ENCODE assay signal across 9 cellular contexts in genomic region chr16:3306078-3306477, GRCh38. TPM values are rescaled to one million over a fixed set of nuclear protein-coding genes. Genes with fewer than 3 reads are reported as not detected.
DNase-seq lines count a peak whose midpoint lies in the region; ATAC-seq and TF ChIP-seq lines count a peak whose summit lies in the region.
"Had no signal": no experiment of that assay in that cellular context is flagged by ENCODE, and none has a peak within 500 bp of the region (broad histone marks: within the 10 kb centered on the region; RNA-seq: fewer than 3 reads in every experiment).

No MANE protein-coding gene starts in this region.

- peak overlapping the region; percentile 64; the same call in 1 of the 2 replicates for H3K27ac ChIP-seq in HEK293 (ENCODE audit: extremely low read depth, low read depth, low read length)
- H3K27ac ChIP-seq in spleen: peak overlapping the region; percentile 92 to 99 (median 94)

- no peak for DNase-seq in activated T-helper 1 cell treated with anti-CD3 and anti-CD28 coated beads, Interleukin-12 subunit alpha, Interleukin-12 subunit beta, Interleukin-2, Interleukin-4 antibody, amounts not matched to agents 30 ng/mL and 10 ng/mL and 1 ng/mL, durations not matched to agents 14 hours and 24 hours and 36 hours (ENCODE audit: low spot score)
- DNase-seq in spleen: no peak
- no peak for DNase-seq in NCI-H146 treated with DMSO at 0.1 percent for 48 hours (lab: John Stamatoyannopoulos, UW; ENCODE audit: unreplicated experiment)
- no peak for DNase-seq in DMS153 (lab: John Stamatoyannopoulos, UW)
- DNase-seq in anterior cingulate cortex (lab: John Stamatoyannopoulos, UW): no peak
- DNase-seq: stimulated activated CD4-positive, alpha-beta T cell treated with anti-CD3 and anti-CD28 coated beads, Interleukin-4, amount 100 ng/mL, for 24 hours had no signal

- CTCF ChIA-PET in HEK293 (lab: Yijun Ruan, JAX): no interaction called here

- TF ChIP-seq CTCF in HEK293 (tag by site-specific recombination; IDR thresholded peaks at IDR 0.05) (no peak), spleen (IDR thresholded peaks at IDR 0.05 in 8 of 11, conservative IDR thresholded peaks at IDR 0.05 in 3 of 11) (no peak)

- H3K9me3 ChIP-seq in HEK293 (ENCODE audit: control insufficient read depth, insufficient read depth, low read depth, low read length): no peaks in the 10 kb centered on the region; the same call in 1 of the 2 replicates
- H3K9me3 ChIP-seq in iPS-15b (ENCODE audit: control insufficient read depth, insufficient read depth, low read length): peaks cover 2% of the 10 kb centered on the region
- peaks cover 6 to 93% (median 90%) of the 10 kb centered on the region in 8 donors for H3K9me3 ChIP-seq in spleen

- intact Hi-C loops in activated T-helper 1 cell treated with anti-CD3 and anti-CD28 coated beads, Interleukin-12 subunit alpha, Interleukin-12 subunit beta, Interleukin-2, Interleukin-4 antibody, amounts not matched to agents 30 ng/mL and 10 ng/mL and 1 ng/mL, durations not matched to agents 14 hours and 24 hours and 36 hours (cut with micrococcal nuclease): loop anchor here (5.0 kb wide), 1 partner anchor 136 kb away; the partner anchor contains the start of genes NAA60 and ZNF597
- intact Hi-C loops in spleen (cut with DNase I; ENCODE audit: low total_unique reads): no loop called here

- H3K27me3 Mint-ChIP-seq in activated T-helper 1 cell treated with anti-CD3 and anti-CD28 coated beads, Interleukin-12 subunit alpha, Interleukin-12 subunit beta, Interleukin-2, Interleukin-4 antibody, amounts not matched to agents 30 ng/mL and 10 ng/mL and 1 ng/mL, durations not matched to agents 14 hours and 24 hours and 36 hours (ENCODE audit: insufficient read depth): no peaks in the 10 kb centered on the region

- POLR2A ChIA-PET in HEK293 (lab: Yijun Ruan, JAX): interaction anchor here (0.9 to 3.4 kb wide), 3 partner anchors 9 to 138 kb away, joined by 3 to 21 read pairs (median 4); partner anchors contain the start of gene ZNF263

- H3K4me3 ChIP-seq in HEK293 (ENCODE audit: low read depth, low read length): peak overlapping the region; percentile 77
- H3K4me3 ChIP-seq in iPS-15b (ENCODE audit: low read depth, low read length): peak overlapping the region; percentile 88
- peak overlapping the region; percentile 72 to 96 (median 82) for H3K4me3 ChIP-seq in spleen

- no peak for TF ChIP-seq POLR2A in spleen (IDR thresholded peaks at IDR 0.05)

- no peak for ATAC-seq in HG03175 (IDR thresholded peaks at IDR 0.05; ENCODE audit: unreplicated experiment)

- 58 to 67% (median 63%) methylated on average over 11 of the region's 11 CpGs for WGBS in spleen, 5 donors

- peaks cover 8% of the 10 kb centered on the region for H3K4me1 Mint-ChIP-seq in activated T-helper 1 cell treated with anti-CD3 and anti-CD28 coated beads, Interleukin-12 subunit alpha, Interleukin-12 subunit beta, Interleukin-2, Interleukin-4 antibody, amounts not matched to agents 30 ng/mL and 10 ng/mL and 1 ng/mL, durations not matched to agents 14 hours and 24 hours and 36 hours (ENCODE audit: low read depth)

- peak overlapping the region; percentile 75 for H3K4me3 Mint-ChIP-seq in activated T-helper 1 cell treated with anti-CD3 and anti-CD28 coated beads, Interleukin-12 subunit alpha, Interleukin-12 subunit beta, Interleukin-2, Interleukin-4 antibody, amounts not matched to agents 30 ng/mL and 10 ng/mL and 1 ng/mL, durations not matched to agents 14 hours and 24 hours and 36 hours

- peaks cover 50% of the 10 kb centered on the region for H3K9me3 Mint-ChIP-seq in activated T-helper 1 cell treated with anti-CD3 and anti-CD28 coated beads, Interleukin-12 subunit alpha, Interleukin-12 subunit beta, Interleukin-2, Interleukin-4 antibody, amounts not matched to agents 30 ng/mL and 10 ng/mL and 1 ng/mL, durations not matched to agents 14 hours and 24 hours and 36 hours

- peak overlapping the region; percentile 94 for H3K9ac ChIP-seq in iPS-15b (ENCODE audit: low read depth, low read length)

- no peaks in the 10 kb centered on the region for H3K4me1 ChIP-seq in HEK293 (ENCODE audit: control insufficient read depth, insufficient read depth, low read length)
- H3K4me1 ChIP-seq in iPS-15b (ENCODE audit: control insufficient read depth, insufficient read depth, low read length): peaks cover 3% of the 10 kb centered on the region
- peaks cover 6 to 37% (median 21%) of the 10 kb centered on the region in 6 donors for H3K4me1 ChIP-seq in spleen

- H3K27ac Mint-ChIP-seq in activated T-helper 1 cell treated with anti-CD3 and anti-CD28 coated beads, Interleukin-12 subunit alpha, Interleukin-12 subunit beta, Interleukin-2, Interleukin-4 antibody, amounts not matched to agents 30 ng/mL and 10 ng/mL and 1 ng/mL, durations not matched to agents 14 hours and 24 hours and 36 hours: peak overlapping the region; percentile 70

- H3K27me3 ChIP-seq in iPS-15b (ENCODE audit: control insufficient read depth, insufficient read depth, low read length): peaks cover 7% of the 10 kb centered on the region
- no peaks in the 10 kb centered on the region for H3K27me3 ChIP-seq in spleen (replicated peaks in 1 of 7)

- H3K36me3 Mint-ChIP-seq in activated T-helper 1 cell treated with anti-CD3 and anti-CD28 coated beads, Interleukin-12 subunit alpha, Interleukin-12 subunit beta, Interleukin-2, Interleukin-4 antibody, amounts not matched to agents 30 ng/mL and 10 ng/mL and 1 ng/mL, durations not matched to agents 14 hours and 24 hours and 36 hours (ENCODE audit: low read depth): peaks cover 48% of the 10 kb centered on the region

- H3K36me3 ChIP-seq in HEK293 (ENCODE audit: control insufficient read depth in 2 of 2, insufficient read depth in 1 of 2, low read length in 2 of 2): peaks cover 20 to 42% of the 10 kb centered on the region in 2 experiments; a peak in 2 of 3 replicates
- H3K36me3 ChIP-seq in iPS-15b (ENCODE audit: control insufficient read depth, insufficient read depth, low read length): peaks cover 4% of the 10 kb centered on the region
- H3K36me3 ChIP-seq in spleen: peaks cover 0 to 74% (median 39%) of the 10 kb centered on the region in 6 donors

TF ChIP-seq in HEK293, 187 proteins besides CTCF, POLR2A, EP300 and RAD21:
- TF ChIP-seq ZNF155 (tag by site-specific recombination; IDR thresholded peaks at IDR 0.05) (no peak), MYNN (tag by site-specific recombination; IDR thresholded peaks at IDR 0.05; ENCODE audit: borderline replicate concordance) (no peak), ZSCAN23 (tag by site-specific recombination; IDR thresholded peaks at IDR 0.05) (no peak), ZNF660 (tag by site-specific recombination; IDR thresholded peaks at IDR 0.05) (no peak), ZNF223 (tag by site-specific recombination; IDR thresholded peaks at IDR 0.05) (no peak), ZNF510 (tag by site-specific recombination; IDR thresholded peaks at IDR 0.05; ENCODE audit: insufficient replicate concordance) (no peak), ZNF624 (tag by site-specific recombination; IDR thresholded peaks at IDR 0.05) (no peak), ZNF664 (tag by site-specific recombination; IDR thresholded peaks at IDR 0.05) (no peak), KLF7 (tag by site-specific recombination; IDR thresholded peaks at IDR 0.05; ENCODE audit: borderline replicate concordance) (no peak), ZNF391 (tag by site-specific recombination; IDR thresholded peaks at IDR 0.05; ENCODE audit: borderline replicate concordance, low read depth) (no peak), ZNF248 (tag by site-specific recombination; IDR thresholded peaks at IDR 0.05) (no peak)
- TF ChIP-seq, protein P1, sequence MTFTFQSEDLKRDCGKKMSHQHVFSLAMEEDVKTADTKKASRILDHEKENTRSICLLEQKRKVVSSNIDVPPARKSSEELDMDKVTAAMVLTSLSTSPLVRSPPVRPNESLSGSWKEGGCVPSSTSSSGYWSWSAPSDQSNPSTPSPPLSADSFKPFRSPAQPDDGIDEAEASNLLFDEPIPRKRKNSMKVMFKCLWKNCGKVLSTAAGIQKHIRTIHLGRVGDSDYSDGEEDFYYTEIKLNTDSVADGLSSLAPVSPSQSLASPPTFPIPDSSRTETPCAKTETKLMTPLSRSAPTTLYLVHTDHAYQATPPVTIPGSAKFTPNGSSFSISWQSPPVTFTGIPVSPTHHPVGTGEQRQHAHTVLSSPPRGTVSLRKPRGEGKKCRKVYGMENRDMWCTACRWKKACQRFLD (tag by site-specific recombination; IDR thresholded peaks at IDR 0.05): no peak

RNA-seq across cellular contexts. Expression of gene ZNF75A, which starts 0.8 kb away (rescaled TPM):
- total RNA-seq in activated T-helper 1 cell treated with anti-CD3 and anti-CD28 coated beads, Interleukin-12 subunit alpha, Interleukin-12 subunit beta, Interleukin-2, Interleukin-4 antibody, amounts not matched to agents 30 ng/mL and 10 ng/mL and 1 ng/mL, durations not matched to agents 14 hours and 24 hours and 36 hours: 26.5 and 27.6 TPM in 2 replicates
- total RNA-seq in spleen: 10 to 100 TPM; 29.7 to 48.2 (median 42.5) TPM
- polyA plus RNA-seq in spleen: 10 to 100 TPM; 17.1 to 30.1 (median 24.2) TPM

RNA-seq across cellular contexts. Expression of gene TIGD7, which starts 0.8 kb away (rescaled TPM):
- total RNA-seq in activated T-helper 1 cell treated with anti-CD3 and anti-CD28 coated beads, Interleukin-12 subunit alpha, Interleukin-12 subunit beta, Interleukin-2, Interleukin-4 antibody, amounts not matched to agents 30 ng/mL and 10 ng/mL and 1 ng/mL, durations not matched to agents 14 hours and 24 hours and 36 hours: 2.0 and 3.1 TPM in 2 replicates
- total RNA-seq in spleen: 10 to 100 TPM in 2 of 7 donors, 1 to 10 TPM in 5; 5.8 to 12.0 (median 9.2) TPM
- 1 to 10 TPM; 3.6 to 3.8 (median 3.7) TPM for polyA plus RNA-seq in spleen

RNA-seq across cellular contexts. Expression of gene ZNF263, which starts 22.8 kb away (rescaled TPM):
- 25.5 and 27.8 TPM in 2 replicates for total RNA-seq in activated T-helper 1 cell treated with anti-CD3 and anti-CD28 coated beads, Interleukin-12 subunit alpha, Interleukin-12 subunit beta, Interleukin-2, Interleukin-4 antibody, amounts not matched to agents 30 ng/mL and 10 ng/mL and 1 ng/mL, durations not matched to agents 14 hours and 24 hours and 36 hours
- total RNA-seq in spleen: 10 to 100 TPM; 27.8 to 51.9 (median 39.1) TPM
- 10 to 100 TPM; 16.0 to 21.6 (median 19.8) TPM for polyA plus RNA-seq in spleen

RNA-seq across cellular contexts. Expression of gene OR2C1, which starts 49.6 kb away (rescaled TPM):
- total RNA-seq in activated T-helper 1 cell treated with anti-CD3 and anti-CD28 coated beads, Interleukin-12 subunit alpha, Interleukin-12 subunit beta, Interleukin-2, Interleukin-4 antibody, amounts not matched to agents 30 ng/mL and 10 ng/mL and 1 ng/mL, durations not matched to agents 14 hours and 24 hours and 36 hours: not detected in 2 replicates
- total RNA-seq in spleen: under 1 TPM in 3 of 7 donors, not detected in 4; 0.33 to 0.60 (median 0.37) TPM
- polyA plus RNA-seq in spleen: under 1 TPM in 2 of 3 donors, not detected in 1; 0.08 to 0.22 TPM

RNA-seq across cellular contexts. Expression of gene MEFV, which starts 49.6 kb away (rescaled TPM):
- total RNA-seq in activated T-helper 1 cell treated with anti-CD3 and anti-CD28 coated beads, Interleukin-12 subunit alpha, Interleukin-12 subunit beta, Interleukin-2, Interleukin-4 antibody, amounts not matched to agents 30 ng/mL and 10 ng/mL and 1 ng/mL, durations not matched to agents 14 hours and 24 hours and 36 hours: not detected in 2 replicates
- 10 to 100 TPM; 14.9 to 61.1 (median 28.0) TPM for total RNA-seq in spleen
- 1 to 10 TPM in 2 of 3 donors, under 1 TPM in 1; 0.39 to 3.7 (median 1.2) TPM for polyA plus RNA-seq in spleen
